26 cellular contexts compared by ENCODE assay signal in the genomic region with DNA sequence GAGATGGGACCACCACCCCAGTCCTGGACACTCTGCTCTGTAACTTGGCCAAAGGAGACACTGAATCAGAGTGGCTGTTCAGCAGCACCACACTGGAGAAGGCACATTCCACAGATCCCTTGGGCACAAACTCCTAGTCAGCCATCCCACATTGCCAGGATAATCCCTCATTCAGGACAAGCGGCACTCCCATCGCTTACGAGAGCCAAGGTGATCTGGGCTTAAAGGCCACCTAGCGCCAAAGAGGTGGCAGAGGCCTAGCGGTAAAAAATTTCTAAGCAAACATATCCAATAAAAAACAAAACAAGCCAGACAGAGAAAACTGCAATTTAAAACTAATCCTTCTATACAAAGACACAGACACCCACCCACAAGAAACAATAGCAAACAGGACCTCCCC.
DNase-seq lines count a peak whose midpoint lies in the region; FAIRE-seq and TF ChIP-seq lines count a peak whose summit lies in the region.
"Had no signal": no experiment of that assay in that cellular context is flagged by ENCODE, and none has a peak within 500 bp of the region (broad histone marks: within the 10 kb centered on the region; RNA-seq: fewer than 3 reads in every experiment).

No MANE protein-coding gene starts in this region.

- DNase-seq in LNCaP clone FGC (ENCODE audit: low read depth) (no peak), H1 (ENCODE audit: low read depth in 1 of 2, low spot score in 2 of 2) (no peak), trophoblast cell (no peak), HEK293T (ENCODE audit: extremely low spot score) (no peak), amniotic stem cell (lab: John Stamatoyannopoulos, UW) (no peak), activated T-cell treated with anti-CD3 and anti-CD28 coated beads for 4 hours (no peak), GF-D8 (lab: John Stamatoyannopoulos, UW) (no peak)
- DNase-seq: 8988T; ACHN; BE2C; C1 segment of cervical spinal cord; CD4-positive, alpha-beta memory T cell; CD4-positive, CD25-positive, alpha-beta regulatory T cell; CD8-positive, alpha-beta memory T cell; COR-L47; DMS 273 treated with DMSO at 0.1 percent for 48 hours; DMS153; DMS53; DMS79; DND-41; EL; GDM1 had no signal

- no peak overlapping the region for H2BK5ac ChIP-seq in H1 (ENCODE audit: low read depth, low read length)
- no peak overlapping the region for H2BK5ac ChIP-seq in trophoblast cell (ENCODE audit: low read depth, low read length, poor library complexity)

- FAIRE-seq in H1 (lab: Jason Lieb, UNC), result no peak
- FAIRE-seq: A204.1, GM12891 had no signal

- no peak overlapping the region for H4K12ac ChIP-seq in trophoblast cell (ENCODE audit: low read depth, low read length)

- H2BK120ac ChIP-seq in H1 (replicated peaks; ENCODE audit: low read depth, low read length) (no peak overlapping the region), trophoblast cell (ENCODE audit: insufficient read depth, low read length, poor library complexity) (no peak overlapping the region)

- no peak overlapping the region for H4K5ac ChIP-seq in H1 (ENCODE audit: insufficient read length, low read depth, low read length)

- H2BK15ac ChIP-seq in H1 (ENCODE audit: low read length), result no peak overlapping the region

- POLR2A ChIA-PET in H1 (lab: Charles Lee; ENCODE audit: partially characterized antibody), result no interaction called here
- POLR2A ChIA-PET in HEK293T (lab: Yijun Ruan, JAX), result no interaction called here

- no peaks in the 10 kb centered on the region for H4K20me1 ChIP-seq in H1 (replicated peaks in 1 of 2; ENCODE audit: control insufficient read depth in 1 of 2, insufficient read depth in 2 of 2, low read length in 2 of 2)
- H4K20me1 ChIP-seq: BLaER1 had no signal

- H4K8ac ChIP-seq in H1 (ENCODE audit: extremely low read depth, insufficient read depth, low read length), result no peak overlapping the region
- peak overlapping the region; percentile 6 for H4K8ac ChIP-seq in trophoblast cell (ENCODE audit: low read depth, low read length)

- H3K23ac ChIP-seq in H1 (ENCODE audit: insufficient read length) (no peak overlapping the region), trophoblast cell (ENCODE audit: low read length) (no peak overlapping the region)

- no peak overlapping the region for H3K9ac ChIP-seq in H1 (replicated peaks in 1 of 4; ENCODE audit: extremely low read depth in 1 of 4, low read depth in 3 of 4, low read length in 3 of 4)
- no peak overlapping the region for H3K9ac ChIP-seq in trophoblast cell (ENCODE audit: low read length)
- H3K9ac ChIP-seq: BLaER1 had no signal

- no peaks in the 10 kb centered on the region for H3K9me3 ChIP-seq in H1 (ENCODE audit: insufficient read depth in 2 of 2, low read depth in 1 of 2, low read length in 1 of 2)
- no peaks in the 10 kb centered on the region for H3K9me3 ChIP-seq in trophoblast cell (ENCODE audit: insufficient read depth, low read depth, low read length)
- H3K9me3 ChIP-seq: BE2C had no signal

- H3K79me2 ChIP-seq in H1 (ENCODE audit: control insufficient read depth in 1 of 2, insufficient read depth in 2 of 2, low read length in 2 of 2) (no peaks in the 10 kb centered on the region), trophoblast cell (ENCODE audit: control insufficient read depth, insufficient read depth, low read length, poor library complexity) (no peaks in the 10 kb centered on the region)

- no peak overlapping the region for H4K91ac ChIP-seq in H1 (replicated peaks; ENCODE audit: insufficient read length, low read length)
- H4K91ac ChIP-seq in trophoblast cell (ENCODE audit: low read depth, low read length), result peak overlapping the region; percentile 71

- H2BK12ac ChIP-seq in H1 (ENCODE audit: low read depth, low read length) (peak overlapping the region; percentile 72; the same call in 1 of the 2 replicates), trophoblast cell (ENCODE audit: low read length) (peak overlapping the region; percentile 4)

- no peak for TF ChIP-seq EP300 in H1 (IDR thresholded peaks at IDR 0.05; ENCODE audit: borderline replicate concordance in 1 of 2, low read depth in 2 of 2, low read length in 2 of 2)

- no peak for TF ChIP-seq POLR2A in H1 (IDR thresholded peaks at IDR 0.05; ENCODE audit: control extremely low read depth in 1 of 2, low read depth in 2 of 2, low read length in 2 of 2)

- H2AK5ac ChIP-seq in H1 (ENCODE audit: low read depth, low read length) (no peak overlapping the region; the same call in 1 of the 2 replicates), trophoblast cell (ENCODE audit: low read length) (peak overlapping the region; percentile 7)

- H3K4me1 ChIP-seq in H1 (replicated peaks in 1 of 4; ENCODE audit: control insufficient read depth in 3 of 4, insufficient read depth in 4 of 4, low read length in 3 of 4) (peaks cover 2 to 9% (median 8%) of the 10 kb centered on the region in 4 experiments; a peak in 5 of 7 replicates), trophoblast cell (ENCODE audit: control insufficient read depth in 1 of 2, insufficient read depth in 2 of 2, low read length in 2 of 2) (peaks cover 6 to 10% of the 10 kb centered on the region in 2 experiments)
- H3K4me1 ChIP-seq: BE2C, BLaER1 had no signal

- H3K4me3 ChIP-seq in LNCaP clone FGC (ENCODE audit: low read depth, low read length) (no peak overlapping the region), H1 (ENCODE audit: extremely low read depth in 1 of 4, insufficient read depth in 2 of 4, low read depth in 3 of 4, low read length in 4 of 4) (no peak overlapping the region), trophoblast cell (ENCODE audit: low read depth, low read length) (no peak overlapping the region)
- H3K4me3 ChIP-seq: BLaER1 had no signal

- no peak overlapping the region; the same call in 1 of the 2 replicates for H2BK20ac ChIP-seq in H1 (ENCODE audit: low read length)

- H3K56ac ChIP-seq in H1 (replicated peaks; ENCODE audit: insufficient read length, low read depth, low read length), result no peak overlapping the region

- 94% methylated on average over 5 of the region's 5 CpGs; no CpG with 5 or more reads in 1 of the 2 experiments for WGBS in H1 (ENCODE audit: extremely low coverage in 1 of 2, insufficient coverage in 1 of 2, insufficient read length in 1 of 2, insufficient replicate concordance in 2 of 2, low coverage in 1 of 2, low lambda C conversion rate in 2 of 2, missing lambda C conversion rate in 1 of 2), 2 experiments
- WGBS in trophoblast cell (ENCODE audit: extremely low coverage, insufficient coverage, insufficient read length), result no CpG with 5 or more reads among the region's 5 CpGs

- H3K79me1 ChIP-seq in H1 (ENCODE audit: low read depth, low read length), result no peaks in the 10 kb centered on the region
- H3K79me1 ChIP-seq in trophoblast cell (ENCODE audit: low read length), result peaks cover 3% of the 10 kb centered on the region

- H3K36me3 ChIP-seq in H1 (ENCODE audit: control insufficient read depth in 2 of 4, insufficient read depth in 4 of 4, low read length in 3 of 4) (no peaks in the 10 kb centered on the region), trophoblast cell (ENCODE audit: control insufficient read depth in 1 of 2, insufficient read depth in 2 of 2, low read length in 2 of 2) (peaks cover 0 to 9% of the 10 kb centered on the region in 2 experiments)
- H3K36me3 ChIP-seq: BE2C, BLaER1 had no signal

- no peak overlapping the region for H3K14ac ChIP-seq in H1 (ENCODE audit: insufficient read length)
- H3K14ac ChIP-seq in trophoblast cell (ENCODE audit: low read length), result peak overlapping the region; percentile 42

- TF ChIP-seq RAD21 in H1 (IDR thresholded peaks at IDR 0.05 in 1 of 2, conservative IDR thresholded peaks at IDR 0.05 in 1 of 2; ENCODE audit: low read depth in 2 of 2, low read length in 2 of 2), result no peak

- H3K27me3 ChIP-seq in H1 (replicated peaks in 1 of 4; ENCODE audit: control insufficient read depth in 3 of 4, extremely low read depth in 1 of 4, insufficient read depth in 3 of 4, low read length in 3 of 4), result no peaks in the 10 kb centered on the region
- H3K27me3 ChIP-seq in trophoblast cell (ENCODE audit: insufficient read depth, low read length), result no peaks in the 10 kb centered on the region
- H3K27me3 ChIP-seq: BE2C, BLaER1 had no signal

- H3K4ac ChIP-seq in H1 (replicated peaks; ENCODE audit: insufficient read length, low read depth, low read length) (no peak overlapping the region), trophoblast cell (ENCODE audit: low read depth, low read length) (peak overlapping the region; percentile 70)

- H3K4me2 ChIP-seq in H1 (ENCODE audit: insufficient read depth in 1 of 2, low read depth in 2 of 2, low read length in 2 of 2), result no peak overlapping the region
- H3K4me2 ChIP-seq in trophoblast cell (ENCODE audit: low read length), result no peak overlapping the region
- H3K4me2 ChIP-seq: BLaER1 had no signal

- 0 out of 2 replicates have a peak, but pooled peaks have one; percentile 9 for TF ChIP-seq CTCF in 22Rv1 (IDR thresholded peaks at IDR 0.05)
- peak; percentile 31 for TF ChIP-seq CTCF in LNCaP clone FGC (IDR thresholded peaks at IDR 0.05; ENCODE audit: control insufficient read depth, extremely low read depth, insufficient read depth)
- TF ChIP-seq CTCF in H1 (IDR thresholded peaks at IDR 0.05; ENCODE audit: control extremely low read depth in 1 of 3, insufficient read depth in 1 of 3, low read depth in 1 of 3, low read length in 3 of 3), result no peak

- no peak overlapping the region for H2AFZ ChIP-seq in H1 (ENCODE audit: low read length)
- H2AFZ ChIP-seq in trophoblast cell (ENCODE audit: insufficient read depth, low read length, poor library complexity), result no peak overlapping the region

- CTCF ChIA-PET in H1 (lab: Charles Lee; ENCODE audit: partially characterized antibody), result interaction anchor here (1.1 kb wide), 1 partner anchor 65 kb away, joined by 5 read pairs; no protein-coding TSS in a partner anchor
- CTCF ChIA-PET in HEK293T (lab: Yijun Ruan, JAX), result no interaction called here

- H3K18ac ChIP-seq in H1 (ENCODE audit: extremely low read depth, low read length), result no peak overlapping the region; the same call in 1 of the 2 replicates
- H3K18ac ChIP-seq in trophoblast cell (ENCODE audit: low read length), result peak overlapping the region; percentile 3

- no peaks in the 10 kb centered on the region for H3K23me2 ChIP-seq in H1 (ENCODE audit: low read depth, low read length)

- H3K27ac ChIP-seq in 22Rv1, result no peak overlapping the region
- H3K27ac ChIP-seq in H1 (ENCODE audit: low read depth, low read length), result no peak overlapping the region
- no peak overlapping the region for H3K27ac ChIP-seq in trophoblast cell (ENCODE audit: low read depth, low read length)
- H3K27ac ChIP-seq: BLaER1 had no signal

TF ChIP-seq in H1, 55 proteins besides CTCF, POLR2A, EP300 and RAD21 (continues in another document):
- TF ChIP-seq, protein P1, sequence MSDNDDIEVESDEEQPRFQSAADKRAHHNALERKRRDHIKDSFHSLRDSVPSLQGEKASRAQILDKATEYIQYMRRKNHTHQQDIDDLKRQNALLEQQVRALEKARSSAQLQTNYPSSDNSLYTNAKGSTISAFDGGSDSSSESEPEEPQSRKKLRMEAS (IDR thresholded peaks at IDR 0.05), result no peak
- no peak for TF ChIP-seq HDAC6 (IDR thresholded peaks at IDR 0.05; ENCODE audit: low read depth, low read length)

TF ChIP-seq in HEK293T, 16 proteins besides CTCF, POLR2A, EP300 and RAD21 (continues in another document):
- TF ChIP-seq FOXA1 (IDR thresholded peaks at IDR 0.05), result no peak
- no peak for TF ChIP-seq SP1 (IDR thresholded peaks at IDR 0.05)

Comparison
In these comparisons a context has a peak if more than half of its experiments do, and no peak if none do; other contexts are left out.
1. CTCF ChIP-seq: peak in 22Rv1 (single experiment) and LNCaP clone FGC (single experiment); none in H1 (0 of 3).